In the genomic region with DNA sequence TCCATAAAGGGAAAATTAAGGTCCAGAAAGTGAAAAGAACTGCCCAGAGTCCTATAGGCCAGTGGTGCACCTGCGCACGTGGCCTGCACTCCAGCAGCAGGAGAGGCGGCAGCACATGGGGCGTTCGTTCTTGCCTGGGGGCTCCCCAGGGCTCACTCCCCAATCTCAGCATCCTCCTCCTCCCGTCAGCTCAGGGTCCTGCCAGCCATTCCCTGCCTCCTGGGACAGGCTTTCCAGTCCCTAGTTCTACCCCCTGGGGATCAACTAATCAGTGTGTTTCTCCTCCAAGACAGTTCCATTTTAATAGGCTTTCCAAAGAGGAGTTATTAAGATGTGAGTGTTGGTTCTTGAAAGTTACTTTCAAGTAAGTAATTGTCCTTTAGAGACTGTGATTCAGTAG, we compare ENCODE assay signal across 1 cellular context.
TF ChIP-seq lines count a peak whose summit lies in the region.

No MANE protein-coding gene starts in this region.

TF ChIP-seq in HepG2, 621 proteins besides CTCF, POLR2A, EP300 and RAD21:
- TF ChIP-seq YEATS4 (CRISPR knock-in tag; IDR thresholded peaks at IDR 0.05; ENCODE audit: borderline replicate concordance) (no peak), TBX2 (CRISPR knock-in tag; IDR thresholded peaks at IDR 0.05; ENCODE audit: borderline replicate concordance) (no peak), ZNF614 (CRISPR knock-in tag; IDR thresholded peaks at IDR 0.05; ENCODE audit: borderline replicate concordance) (no peak), POLR2G (IDR thresholded peaks at IDR 0.05; ENCODE audit: low read depth, low read length) (0 out of 2 replicates have a peak, but pooled peaks have one; percentile 16), ZNF724P (CRISPR knock-in tag; IDR thresholded peaks at IDR 0.05; ENCODE audit: borderline replicate concordance) (no peak)
